31 cellular contexts compared by ENCODE assay signal in genomic region chr7:158447206-158448171, GRCh38.
A peak's percentile ranks its signal among the peaks of the same experiment; 100 is the strongest.
DNase-seq lines count a peak whose midpoint lies in the region; ATAC-seq, FAIRE-seq and TF ChIP-seq lines count a peak whose summit lies in the region.
"Had no signal": no experiment of that assay in that cellular context is flagged by ENCODE, and none has a peak within 500 bp of the region (broad histone marks: within the 10 kb centered on the region; RNA-seq: fewer than 3 reads in every experiment).

No MANE protein-coding gene starts in this region.

- H3K79me2 ChIP-seq in HepG2 (ENCODE audit: insufficient read depth, low read length): no peaks in the 10 kb centered on the region

- TF ChIP-seq CTCF in HepG2 (CRISPR knock-in tag; IDR thresholded peaks at IDR 0.05) (no peak), right lobe of liver (IDR thresholded peaks at IDR 0.05) (no peak), kidney (IDR thresholded peaks at IDR 0.05; ENCODE audit: borderline replicate concordance, extremely low read depth, insufficient read depth) (no peak)

- WGBS in HepG2 (ENCODE audit: low lambda C conversion rate): 92% methylated on average over 7 of the region's 35 CpGs
- WGBS in right lobe of liver (ENCODE audit: insufficient coverage, low coverage, low lambda C conversion rate, missing lambda C conversion rate): 73% methylated on average over 5 of the region's 35 CpGs

- CTCF ChIA-PET in HepG2 (lab: Yijun Ruan, JAX; ENCODE audit: low intra/inter-chr PET ratio, low total read pairs): no interaction called here

- in situ Hi-C loops in HepG2 (cut with HindIII; ENCODE audit: extremely low pct_ligation_motif_present, low pct_unique_long_range_greater_than_20kb): no loop called here

- BruUV-seq in HepG2 (replicated peaks; lab: Mats Ljungman, UMichigan): no TSS peak

- TF ChIP-seq POLR2A in HepG2 (IDR thresholded peaks at IDR 0.05; ENCODE audit: insufficient read depth in 1 of 2, low read depth in 2 of 2, low read length in 2 of 2): no peak
- no peak for TF ChIP-seq POLR2A in right lobe of liver (IDR thresholded peaks at IDR 0.05)

- no peak for TF ChIP-seq RAD21 in HepG2 (CRISPR knock-in tag; IDR thresholded peaks at IDR 0.05)

- no peak overlapping the region for H2AFZ ChIP-seq in HepG2 (ENCODE audit: low read length)

- H3K4me2 ChIP-seq in HepG2 (ENCODE audit: low read depth, low read length): no peak overlapping the region
- H3K4me2 ChIP-seq: BLaER1 treated with 17β-estradiol and CSF1 and Interleukin-3, amounts not matched to agents 10 nM and 100 nM had no signal

- H3K4me3 ChIP-seq in HepG2 (replicated peaks in 1 of 3; ENCODE audit: insufficient read depth in 1 of 3, low read depth in 2 of 3, low read length in 3 of 3) (no peak overlapping the region), right lobe of liver (no peak overlapping the region), kidney (ENCODE audit: low read length in 2 of 2) (no peak overlapping the region)
- H3K4me3 ChIP-seq: BLaER1 treated with 17β-estradiol and CSF1 and Interleukin-3, amounts not matched to agents 10 nM and 100 nM; SK-N-MC had no signal

- POLR2A ChIA-PET in HepG2 (lab: Yijun Ruan, JAX): no interaction called here

- no peak overlapping the region for H3K27ac ChIP-seq in HepG2 (ENCODE audit: extremely low read length, insufficient read depth, low read length)
- H3K27ac ChIP-seq in right lobe of liver: no peak overlapping the region
- no peak overlapping the region for H3K27ac ChIP-seq in kidney (ENCODE audit: low read depth in 2 of 2, low read length in 2 of 2)
- H3K27ac ChIP-seq: BLaER1 treated with 17β-estradiol and CSF1 and Interleukin-3, amounts not matched to agents 10 nM and 100 nM; SK-N-MC had no signal

- FAIRE-seq in HepG2 (lab: Jason Lieb, UNC) (no peak), kidney (lab: Jason Lieb, UNC) (no peak)

- H3K4me1 ChIP-seq in HepG2 (ENCODE audit: insufficient read depth, low read length): peaks cover 21% of the 10 kb centered on the region; the same call in 1 of the 2 replicates
- H3K4me1 ChIP-seq in right lobe of liver: no peaks in the 10 kb centered on the region
- no peaks in the 10 kb centered on the region for H3K4me1 ChIP-seq in kidney (ENCODE audit: control insufficient read depth in 1 of 2, insufficient read depth in 1 of 2, low read depth in 1 of 2, low read length in 2 of 2)
- H3K4me1 ChIP-seq: Caco-2 had no signal

- intact Hi-C loops in HepG2 (cut with micrococcal nuclease; ENCODE audit: unreplicated experiment): no loop called here
- intact Hi-C loops in right lobe of liver (cut with DNase I): no loop called here
- intact Hi-C loops in kidney (cut with DNase I): no loop called here

- no peak overlapping the region for H3K9ac ChIP-seq in HepG2 (ENCODE audit: insufficient read depth, low read depth, low read length)
- no peak overlapping the region for H3K9ac ChIP-seq in kidney (ENCODE audit: low read length in 2 of 2)
- H3K9ac ChIP-seq: BLaER1 treated with 17β-estradiol and CSF1 and Interleukin-3, amounts not matched to agents 10 nM and 100 nM had no signal

- H3K36me3 ChIP-seq in HepG2 (replicated peaks in 1 of 2; ENCODE audit: control insufficient read depth in 1 of 2, insufficient read depth in 2 of 2, low read length in 2 of 2) (no peaks in the 10 kb centered on the region), right lobe of liver (no peaks in the 10 kb centered on the region), kidney (ENCODE audit: control insufficient read depth in 1 of 2, insufficient read depth in 2 of 2, low read length in 2 of 2) (no peaks in the 10 kb centered on the region)
- H3K36me3 ChIP-seq: BLaER1 treated with 17β-estradiol and CSF1 and Interleukin-3, amounts not matched to agents 10 nM and 100 nM had no signal

- TF ChIP-seq EP300 in HepG2 (IDR thresholded peaks at IDR 0.05; ENCODE audit: low read depth in 2 of 2, low read length in 2 of 2) (no peak), HepG2 (CRISPR knock-in tag; IDR thresholded peaks at IDR 0.05; ENCODE audit: borderline replicate concordance) (no peak)

- ATAC-seq in HepG2 (no peak), right lobe of liver (no peak), left lobe of liver (no peak), GM19395 (IDR thresholded peaks at IDR 0.05; ENCODE audit: unreplicated experiment) (no peak)
- ATAC-seq: activated CD8-positive, alpha-beta memory T cell treated with anti-CD3 and anti-CD28 coated beads, Interleukin-2, amount 10 ng/mL, durations not matched to agents 7 days and 5 days; activated T-cell treated with anti-CD3 and anti-CD28 coated beads, Interleukin-2, amount 50 U/mL, for 4 hours; effector memory CD8-positive, alpha-beta T cell; naive thymus-derived CD4-positive, alpha-beta T cell; stimulated activated effector memory CD8-positive, alpha-beta T cell treated with anti-CD3 and anti-CD28 coated beads, Interleukin-12 subunit alpha, Interleukin-12 subunit beta, amount 100 ng/mL, for 72 hours; T-helper 17 cell had no signal

- H4K20me1 ChIP-seq in HepG2 (ENCODE audit: insufficient read depth, low read length): peaks cover 68% of the 10 kb centered on the region; the same call in 1 of the 2 replicates

- no peaks in the 10 kb centered on the region for H3K9me3 ChIP-seq in HepG2 (ENCODE audit: low read length)
- H3K9me3 ChIP-seq in right lobe of liver: no peaks in the 10 kb centered on the region
- no peaks in the 10 kb centered on the region for H3K9me3 ChIP-seq in kidney (ENCODE audit: control insufficient read depth in 1 of 2, low read length in 2 of 2)
- H3K9me3 ChIP-seq: BLaER1 treated with 17β-estradiol and CSF1 and Interleukin-3, amounts not matched to agents 10 nM and 100 nM; Caco-2 had no signal

- H3K27me3 ChIP-seq in HepG2 (ENCODE audit: control insufficient read depth in 1 of 2, insufficient read depth in 2 of 2, low read length in 2 of 2) (no peaks in the 10 kb centered on the region), right lobe of liver (no peaks in the 10 kb centered on the region)

- DNase-seq in HepG2 (ENCODE audit: low spot score): no peak
- DNase-seq in right lobe of liver: no peak
- peak; percentile 67 for DNase-seq in NCI-H69 (lab: John Stamatoyannopoulos, UW)
- DNase-seq in kidney: peak; percentile 70
- DNase-seq in kidney tubule cell (ENCODE audit: low spot score): no peak
- no peak for DNase-seq in left lobe of liver (ENCODE audit: low spot score)
- DNase-seq: activated CD4-positive, alpha-beta T cell treated with anti-CD3 and anti-CD28 coated beads, Interleukin-2, amount 50 U/mL, for 4 hours; activated CD8-positive, alpha-beta memory T cell treated with anti-CD3 and anti-CD28 coated beads, Interleukin-2, amount 10 ng/mL, durations not matched to agents 7 days and 5 days; activated gamma-delta T cell treated with Interleukin-2 at 50 U/mL for 16 hours; activated naive CD8-positive, alpha-beta T cell treated with anti-CD3 and anti-CD28 coated beads, Interleukin-2, amount 10 ng/mL, durations not matched to agents 7 days and 5 days; activated T-cell treated with anti-CD3 and anti-CD28 coated beads, Interleukin-2, amount 50 U/mL, for 4 hours; aorta; cortex of kidney; DMS53; effector memory CD8-positive, alpha-beta T cell; glutamatergic neuron; HFFc6; IMR-90; islet precursor cell; midbrain; MV-4-11; naive thymus-derived CD4-positive, alpha-beta T cell; NCI-H1930; stimulated activated CD4-positive, alpha-beta T cell treated with anti-CD3 and anti-CD28 coated beads, Interleukin-15, amount 100 ng/mL, for 24 hours; T-helper 17 cell; trophoblast cell had no signal

TF ChIP-seq in HepG2, 621 proteins besides CTCF, POLR2A, EP300 and RAD21 (continues in another document):
- no peak for TF ChIP-seq ZSCAN20 (CRISPR knock-in tag; IDR thresholded peaks at IDR 0.05; ENCODE audit: borderline replicate concordance)
- TF ChIP-seq ETS1 (CRISPR knock-in tag; IDR thresholded peaks at IDR 0.05): no peak
- TF ChIP-seq SRF (IDR thresholded peaks at IDR 0.05; ENCODE audit: low read depth, low read length): no peak
- TF ChIP-seq ATF1 (CRISPR knock-in tag; IDR thresholded peaks at IDR 0.05): no peak
- no peak for TF ChIP-seq ZBTB21 (CRISPR knock-in tag; IDR thresholded peaks at IDR 0.05)
- TF ChIP-seq SKI (IDR thresholded peaks at IDR 0.05; ENCODE audit: partially characterized antibody): no peak
- TF ChIP-seq ZNF264 (CRISPR knock-in tag; IDR thresholded peaks at IDR 0.05): no peak
- no peak for TF ChIP-seq FOXA1 (IDR thresholded peaks at IDR 0.05)
- no peak for TF ChIP-seq FOXA1 (CRISPR knock-in tag; IDR thresholded peaks at IDR 0.05)
- TF ChIP-seq ZNF891 (CRISPR knock-in tag; IDR thresholded peaks at IDR 0.05): no peak
- 0 out of 4 replicates have a peak, but pooled peaks have one; percentile 12 to 18 for TF ChIP-seq MAFK (conservative IDR thresholded peaks at IDR 0.05 in 1 of 2, IDR thresholded peaks at IDR 0.05 in 1 of 2; ENCODE audit: low read length in 2 of 2)
- no peak for TF ChIP-seq NFIC (IDR thresholded peaks at IDR 0.05; ENCODE audit: low read length)
- TF ChIP-seq ZBTB7B (CRISPR knock-in tag; IDR thresholded peaks at IDR 0.05): no peak
- TF ChIP-seq CREBL2 (CRISPR knock-in tag; IDR thresholded peaks at IDR 0.05; ENCODE audit: borderline replicate concordance): no peak

Comparison
In these comparisons a context has a peak if more than half of its experiments do, and no peak if none do; other contexts are left out.
1. DNase-seq: peak in NCI-H69 (single experiment) and kidney (single experiment); none in HepG2 (single experiment), right lobe of liver (0 of 3), kidney tubule cell (single experiment) and left lobe of liver (single experiment).